ENCODE assay signal across 13 cellular contexts in the genomic region with DNA sequence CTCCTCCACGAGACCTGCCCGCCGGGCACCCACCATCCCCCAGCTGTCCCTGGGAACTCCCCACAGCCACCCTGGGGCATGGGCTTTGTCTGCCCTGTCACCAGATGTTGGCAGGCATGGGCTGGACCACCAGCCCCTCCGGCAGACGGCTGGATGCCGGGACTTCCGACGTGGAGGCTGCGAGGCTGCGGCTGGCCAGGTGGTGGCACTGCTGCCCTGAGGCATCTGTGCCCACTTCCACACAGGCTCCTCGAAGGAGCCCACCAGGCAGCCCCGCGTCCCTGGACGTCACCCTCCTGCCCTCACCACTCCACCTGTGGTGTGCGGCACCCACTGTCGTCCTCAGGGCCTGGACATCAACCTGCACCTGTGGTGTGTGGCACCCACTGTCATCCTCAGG.
DNase-seq lines count a peak whose midpoint lies in the region; ATAC-seq and TF ChIP-seq lines count a peak whose summit lies in the region.
"Had no signal": no experiment of that assay in that cellular context is flagged by ENCODE, and none has a peak within 500 bp of the region (broad histone marks: within the 10 kb centered on the region; RNA-seq: fewer than 3 reads in every experiment).

No MANE protein-coding gene starts in this region.

- TF ChIP-seq POLR2A in testis (IDR thresholded peaks at IDR 0.05): no peak

- CTCF ChIA-PET in activated CD4-positive, alpha-beta memory T cell treated with anti-CD3 and anti-CD28 coated beads for 36 hours (lab: Charles Lee): no interaction called here
- CTCF ChIA-PET in activated CD4-positive, alpha-beta memory T cell treated with anti-CD3 and anti-CD28 coated beads, Interleukin-2, amount 10 ng/mL, durations not matched to agents 7 days and 5 days (lab: Charles Lee): no interaction called here

- H3K9me3 ChIP-seq in endodermal cell (ENCODE audit: control insufficient read depth, low read length) (peaks cover 5% of the 10 kb centered on the region), testis (no peaks in the 10 kb centered on the region)

- H3K4me3 Mint-ChIP-seq in activated CD4-positive, alpha-beta memory T cell treated with anti-CD3 and anti-CD28 coated beads for 36 hours: no peak overlapping the region
- H3K4me3 Mint-ChIP-seq in activated CD4-positive, alpha-beta memory T cell treated with anti-CD3 and anti-CD28 coated beads, Interleukin-2, amount 10 ng/mL, durations not matched to agents 7 days and 5 days: no peak overlapping the region
- H3K4me3 Mint-ChIP-seq in endodermal cell: no peak overlapping the region
- H3K4me3 Mint-ChIP-seq: B cell; immature natural killer cell; stimulated activated memory B cell treated with anti-CD40 and anti-IgM and Interleukin-4, amounts not matched to agents 10 μg/mL and 1 μg/mL and 100 μg/mL, for 72 hours had no signal

- no peaks in the 10 kb centered on the region for H3K36me3 Mint-ChIP-seq in activated CD4-positive, alpha-beta memory T cell treated with anti-CD3 and anti-CD28 coated beads for 36 hours
- H3K36me3 Mint-ChIP-seq in activated CD4-positive, alpha-beta memory T cell treated with anti-CD3 and anti-CD28 coated beads, Interleukin-2, amount 10 ng/mL, durations not matched to agents 7 days and 5 days (ENCODE audit: low read depth): no peaks in the 10 kb centered on the region
- H3K36me3 Mint-ChIP-seq in endodermal cell (ENCODE audit: low read depth): no peaks in the 10 kb centered on the region
- H3K36me3 Mint-ChIP-seq: immature natural killer cell; stimulated activated memory B cell treated with anti-CD40 and anti-IgM and Interleukin-4, amounts not matched to agents 10 μg/mL and 1 μg/mL and 100 μg/mL, for 72 hours had no signal

- no peaks in the 10 kb centered on the region for H3K27me3 Mint-ChIP-seq in activated CD4-positive, alpha-beta memory T cell treated with anti-CD3 and anti-CD28 coated beads for 36 hours
- H3K27me3 Mint-ChIP-seq in activated CD4-positive, alpha-beta memory T cell treated with anti-CD3 and anti-CD28 coated beads, Interleukin-2, amount 10 ng/mL, durations not matched to agents 7 days and 5 days: no peaks in the 10 kb centered on the region
- H3K27me3 Mint-ChIP-seq in endodermal cell (ENCODE audit: insufficient read depth): peaks cover 2% of the 10 kb centered on the region

- H3K4me1 ChIP-seq in endodermal cell (ENCODE audit: control insufficient read depth, insufficient read depth, low read length) (no peaks in the 10 kb centered on the region), testis (no peaks in the 10 kb centered on the region)

- H3K4me3 ChIP-seq in endodermal cell (ENCODE audit: low read length) (no peak overlapping the region), testis (no peak overlapping the region)

- intact Hi-C loops in activated CD4-positive, alpha-beta memory T cell treated with anti-CD3 and anti-CD28 coated beads for 36 hours (cut with micrococcal nuclease): no loop called here
- intact Hi-C loops in testis (cut with DNase I; ENCODE audit: low total_unique reads): no loop called here

- POLR2A ChIA-PET in activated CD4-positive, alpha-beta memory T cell treated with anti-CD3 and anti-CD28 coated beads for 36 hours (lab: Charles Lee): no interaction called here
- POLR2A ChIA-PET in activated CD4-positive, alpha-beta memory T cell treated with anti-CD3 and anti-CD28 coated beads, Interleukin-2, amount 10 ng/mL, durations not matched to agents 7 days and 5 days (lab: Charles Lee): no interaction called here

- H3K9ac ChIP-seq in endodermal cell (ENCODE audit: extremely low read depth, low read length, poor library complexity, severe bottlenecking): no peak overlapping the region

- no peak for ATAC-seq in activated CD4-positive, CD25-positive, alpha-beta regulatory T cell treated with anti-CD3 and anti-CD28 coated beads, Interleukin-2, amount 50 U/mL, for 24 hours
- ATAC-seq: stimulated activated memory B cell treated with anti-CD40 and anti-IgM and Interleukin-4, amounts not matched to agents 10 μg/mL and 1 μg/mL and 100 μg/mL, for 72 hours had no signal

- H3K36me3 ChIP-seq in endodermal cell (ENCODE audit: control insufficient read depth, insufficient read depth, low read length) (no peaks in the 10 kb centered on the region), testis (ENCODE audit: low read depth, missing control alignments) (no peaks in the 10 kb centered on the region)

- TF ChIP-seq CTCF in endodermal cell (conservative IDR thresholded peaks at IDR 0.05) (peak; percentile 87), testis (IDR thresholded peaks at IDR 0.05) (peak in 1 of 3 experiments; percentile 29)

- H3K9me3 Mint-ChIP-seq in activated CD4-positive, alpha-beta memory T cell treated with anti-CD3 and anti-CD28 coated beads for 36 hours: peaks cover 4% of the 10 kb centered on the region
- peaks cover 2% of the 10 kb centered on the region for H3K9me3 Mint-ChIP-seq in activated CD4-positive, alpha-beta memory T cell treated with anti-CD3 and anti-CD28 coated beads, Interleukin-2, amount 10 ng/mL, durations not matched to agents 7 days and 5 days
- peaks cover 20% of the 10 kb centered on the region for H3K9me3 Mint-ChIP-seq in endodermal cell
- H3K9me3 Mint-ChIP-seq: stimulated activated memory B cell treated with anti-CD40 and anti-IgM and Interleukin-4, amounts not matched to agents 10 μg/mL and 1 μg/mL and 100 μg/mL, for 72 hours had no signal

- WGBS in endodermal cell (ENCODE audit: insufficient coverage in 1 of 2, insufficient read length in 1 of 2), 2 experiments: 50 to 62% methylated on average over 4 to 16 of the region's 16 CpGs
- WGBS in testis, 2 donors: 53% methylated on average over 15 of the region's 16 CpGs; no CpG with 5 or more reads in 1 of the 2 donors

- H3K4me1 Mint-ChIP-seq in activated CD4-positive, alpha-beta memory T cell treated with anti-CD3 and anti-CD28 coated beads for 36 hours (ENCODE audit: low read depth): no peaks in the 10 kb centered on the region
- H3K4me1 Mint-ChIP-seq in activated CD4-positive, alpha-beta memory T cell treated with anti-CD3 and anti-CD28 coated beads, Interleukin-2, amount 10 ng/mL, durations not matched to agents 7 days and 5 days: no peaks in the 10 kb centered on the region
- no peaks in the 10 kb centered on the region for H3K4me1 Mint-ChIP-seq in endodermal cell
- H3K4me1 Mint-ChIP-seq: B cell; immature natural killer cell; stimulated activated memory B cell treated with anti-CD40 and anti-IgM and Interleukin-4, amounts not matched to agents 10 μg/mL and 1 μg/mL and 100 μg/mL, for 72 hours had no signal

- H3K27ac Mint-ChIP-seq in activated CD4-positive, alpha-beta memory T cell treated with anti-CD3 and anti-CD28 coated beads for 36 hours: no peak overlapping the region
- H3K27ac Mint-ChIP-seq in activated CD4-positive, alpha-beta memory T cell treated with anti-CD3 and anti-CD28 coated beads, Interleukin-2, amount 10 ng/mL, durations not matched to agents 7 days and 5 days: no peak overlapping the region
- no peak overlapping the region for H3K27ac Mint-ChIP-seq in endodermal cell
- H3K27ac Mint-ChIP-seq: B cell; immature natural killer cell; stimulated activated memory B cell treated with anti-CD40 and anti-IgM and Interleukin-4, amounts not matched to agents 10 μg/mL and 1 μg/mL and 100 μg/mL, for 72 hours had no signal

- H3K27me3 ChIP-seq in endodermal cell (ENCODE audit: control insufficient read depth, insufficient read depth, low read length, poor library complexity, severe bottlenecking) (no peaks in the 10 kb centered on the region), testis (no peaks in the 10 kb centered on the region)

- H3K27ac ChIP-seq in endodermal cell (ENCODE audit: low read depth, low read length) (no peak overlapping the region), testis (no peak overlapping the region)

- peak; percentile 24 for DNase-seq in activated CD4-positive, alpha-beta memory T cell treated with anti-CD3 and anti-CD28 coated beads for 36 hours
- no peak for DNase-seq in activated CD4-positive, alpha-beta memory T cell treated with anti-CD3 and anti-CD28 coated beads, Interleukin-2, amount 10 ng/mL, durations not matched to agents 7 days and 5 days
- DNase-seq in NCI-H69 (lab: John Stamatoyannopoulos, UW) (peak; percentile 74), endodermal cell (peak; percentile 86), KG1 (lab: John Stamatoyannopoulos, UW) (no peak), testis (no peak)
- DNase-seq in stimulated activated CD8-positive, alpha-beta memory T cell treated with anti-CD3 and anti-CD28 coated beads, Interleukin-4, amount 100 ng/mL, for 48 hours: peak; percentile 40
- DNase-seq: HCEC 1CT, immature natural killer cell, SHP77 treated with DMSO at 0.1 percent for 48 hours had no signal

Comparison
In these comparisons a context has a peak if more than half of its experiments do, and no peak if none do; other contexts are left out.
1. DNase-seq: peak in activated CD4-positive, alpha-beta memory T cell treated with anti-CD3 and anti-CD28 coated beads for 36 hours (single experiment), NCI-H69 (single experiment), endodermal cell (single experiment) and stimulated activated CD8-positive, alpha-beta memory T cell treated with anti-CD3 and anti-CD28 coated beads, Interleukin-4, amount 100 ng/mL, for 48 hours (single experiment); none in activated CD4-positive, alpha-beta memory T cell treated with anti-CD3 and anti-CD28 coated beads, Interleukin-2, amount 10 ng/mL, durations not matched to agents 7 days and 5 days (single experiment), KG1 (single experiment) and testis (single experiment).